ENCODE assay signal across 9 cellular contexts in the genomic region with DNA sequence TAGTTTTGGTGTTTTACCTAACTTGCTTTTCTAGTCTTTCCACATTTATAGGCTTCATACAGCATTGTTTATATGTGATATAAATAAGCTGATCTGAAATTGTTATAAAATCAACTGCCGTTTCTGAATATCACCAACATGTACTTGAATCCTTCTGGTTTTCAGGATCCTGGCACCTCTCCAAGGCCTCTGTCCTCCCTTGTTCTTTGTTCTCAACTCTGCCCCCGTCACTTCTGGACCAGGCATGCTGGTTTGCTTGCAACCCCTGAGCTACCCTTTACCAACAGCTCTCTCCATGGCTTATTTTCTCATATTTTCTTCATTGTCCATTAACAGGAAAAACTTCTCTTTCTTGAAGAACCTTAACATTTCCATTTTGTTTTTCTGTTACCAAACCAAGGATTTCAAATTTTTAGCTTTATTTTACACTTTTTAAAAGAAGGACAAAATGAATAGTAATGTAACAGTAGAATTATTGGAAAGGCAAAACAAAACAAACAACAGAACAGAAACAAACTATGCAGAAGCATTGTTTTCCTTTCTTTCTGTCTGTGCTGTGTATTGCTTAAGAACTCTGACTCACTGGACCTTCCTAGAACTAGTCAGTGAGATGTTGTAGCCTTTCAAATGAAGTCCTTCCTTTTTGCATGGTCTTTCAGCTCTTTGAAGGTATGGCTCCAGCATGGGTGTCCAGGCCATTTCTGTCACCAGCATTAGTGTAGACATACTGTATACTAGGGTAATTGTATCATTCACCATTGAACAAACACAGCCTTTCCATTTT. TPM values are rescaled to one million over a fixed set of nuclear protein-coding genes. Genes with fewer than 3 reads are reported as not detected.
DNase-seq lines count a peak whose midpoint lies in the region; ATAC-seq and TF ChIP-seq lines count a peak whose summit lies in the region.
"Had no signal": no experiment of that assay in that cellular context is flagged by ENCODE, and none has a peak within 500 bp of the region (broad histone marks: within the 10 kb centered on the region; RNA-seq: fewer than 3 reads in every experiment).

No MANE protein-coding gene starts in this region.

- 17 to 25% (median 17%) methylated on average over 2 of the region's 2 CpGs for WGBS in stomach, 5 donors

- peak overlapping the region in 1 of 2 donors; percentile 6 for H3K4me3 Mint-ChIP-seq in CD14-positive monocyte

- H3K9me3 Mint-ChIP-seq in CD14-positive monocyte, result no peaks in the 10 kb centered on the region

- H3K27me3 ChIP-seq in stomach, result no peaks in the 10 kb centered on the region

- H3K4me1 ChIP-seq in stomach, result peaks cover 0 to 11% (median 0%) of the 10 kb centered on the region in 4 donors

- DNase-seq in CD14-positive monocyte (ENCODE audit: low spot score) (no peak), M059J (ENCODE audit: low read depth) (peak; percentile 29), astrocyte of the hippocampus (ENCODE audit: low read depth, low spot score) (peak; percentile 51), myocyte (ENCODE audit: low read depth) (peak; percentile 72), ecto neural progenitor cell (ENCODE audit: low spot score) (no peak), stomach (no peak)
- no peak for DNase-seq in stimulated activated CD4-positive, alpha-beta T cell treated with anti-CD3 and anti-CD28 coated beads, Interleukin-2, amount 100 ng/mL, for 48 hours

- TF ChIP-seq EP300 in stomach (IDR thresholded peaks at IDR 0.05), result no peak

- intact Hi-C loops in CD14-positive monocyte (cut with micrococcal nuclease) (no loop called here), stomach (cut with DNase I; ENCODE audit: low total_unique reads) (no loop called here)

- H3K4me1 Mint-ChIP-seq in CD14-positive monocyte, result peaks cover 33% of the 10 kb centered on the region

- H3K36me3 ChIP-seq in stomach, result no peaks in the 10 kb centered on the region

- no peak overlapping the region for H3K4me3 ChIP-seq in stomach
- H3K4me3 ChIP-seq: GM12878 had no signal

- H3K9me3 ChIP-seq in stomach, result no peaks in the 10 kb centered on the region

- no peak for ATAC-seq in GM21825 (IDR thresholded peaks at IDR 0.05; ENCODE audit: unreplicated experiment)
- ATAC-seq: GM12878 had no signal

- H3K36me3 Mint-ChIP-seq in CD14-positive monocyte, result no peaks in the 10 kb centered on the region

- no peak overlapping the region for H3K27ac ChIP-seq in stomach

- peak overlapping the region; percentile 15 to 88 (median 70) for H3K27ac Mint-ChIP-seq in CD14-positive monocyte

- peaks cover 0 to 1% (median 0%) of the 10 kb centered on the region in 3 donors for H3K27me3 Mint-ChIP-seq in CD14-positive monocyte (ENCODE audit: low read depth in 3 of 3)

- TF ChIP-seq CTCF in CD14-positive monocyte (IDR thresholded peaks at IDR 0.05) (no peak), stomach (IDR thresholded peaks at IDR 0.05) (no peak)

- no peak for TF ChIP-seq POLR2A in stomach (IDR thresholded peaks at IDR 0.05)

RNA-seq across cellular contexts. Expression of a gene that starts 44.8 kb away (rescaled TPM):
- polyA plus RNA-seq in CD14-positive monocyte (1 to 10 TPM; 2.6 to 5.2 TPM), stomach (1 to 10 TPM in 1 of 3 donors, under 1 TPM in 2; 0.31 to 2.1 (median 0.44) TPM)
- 0.52 and 0.91 TPM in 2 replicates for total RNA-seq in M059J (2014; rRNA removed; shearing (Covaris generic))
- total RNA-seq in myocyte (0.21 and 0.47 TPM in 2 replicates), stomach (10 to 100 TPM in 2 of 5 donors, 1 to 10 TPM in 2, not detected in 1; 1.1 to 24.3 (median 8.5) TPM)
- 0.98 TPM for polyA plus RNA-seq in myocyte (2012)

Comparison
In these comparisons a context has a peak if more than half of its experiments do, and no peak if none do; other contexts are left out.
1. DNase-seq: peak in M059J (single experiment), astrocyte of the hippocampus (single experiment) and myocyte (single experiment); none in CD14-positive monocyte (single experiment), ecto neural progenitor cell (single experiment), stomach (single experiment) and stimulated activated CD4-positive, alpha-beta T cell treated with anti-CD3 and anti-CD28 coated beads, Interleukin-2, amount 100 ng/mL, for 48 hours (0 of 2).